In genomic region chr22:22578702-22579424, GRCh38 we compare ENCODE assay signal across 16 cellular contexts. TPM values are rescaled to one million over a fixed set of nuclear protein-coding genes. Genes with fewer than 3 reads are reported as not detected.
DNase-seq lines count a peak whose midpoint lies in the region; TF ChIP-seq lines count a peak whose summit lies in the region.
"Had no signal": no experiment of that assay in that cellular context is flagged by ENCODE, and none has a peak within 500 bp of the region (broad histone marks: within the 10 kb centered on the region; RNA-seq: fewer than 3 reads in every experiment).

No MANE protein-coding gene starts in this region.

- no peak overlapping the region for H3K4me3 ChIP-seq in GM23248
- H3K4me3 ChIP-seq in fibroblast of the aortic adventitia (ENCODE audit: low read depth, low read length): no peak overlapping the region
- H3K4me3 ChIP-seq in skeletal muscle cell (ENCODE audit: low read depth, low read length): no peak overlapping the region
- no peak overlapping the region for H3K4me3 ChIP-seq in vagina
- no peak overlapping the region for H3K4me3 ChIP-seq in breast epithelium
- H3K4me3 ChIP-seq: stomach had no signal

- no peak for TF ChIP-seq POLR2A in vagina (IDR thresholded peaks at IDR 0.05)
- TF ChIP-seq POLR2A in breast epithelium (IDR thresholded peaks at IDR 0.05): no peak

- intact Hi-C loops in vagina (cut with DNase I) (no loop called here), breast epithelium (cut with DNase I; ENCODE audit: low total_unique reads) (no loop called here)

- 62 to 64% methylated on average over 10 of the region's 10 CpGs for WGBS in GM23248 (ENCODE audit: low coverage in 1 of 2, low lambda C conversion rate in 2 of 2, missing lambda C conversion rate in 2 of 2), 2 experiments

- H3K4me1 ChIP-seq in GM23248 (ENCODE audit: insufficient read depth) (no peaks in the 10 kb centered on the region), vagina (no peaks in the 10 kb centered on the region), breast epithelium (no peaks in the 10 kb centered on the region)
- H3K4me1 ChIP-seq: stomach had no signal

- no peaks in the 10 kb centered on the region for H3K9me3 ChIP-seq in GM23248 (ENCODE audit: low read depth)
- no peaks in the 10 kb centered on the region for H3K9me3 ChIP-seq in vagina
- no peaks in the 10 kb centered on the region for H3K9me3 ChIP-seq in breast epithelium
- H3K9me3 ChIP-seq: stomach had no signal

- no peak overlapping the region for H3K4me2 ChIP-seq in GM23248 (ENCODE audit: unreplicated experiment)

- DNase-seq in GM23248 (peak; percentile 74), RPMI7951 (ENCODE audit: low read depth) (peak; percentile 69), fibroblast of the aortic adventitia (ENCODE audit: low read depth) (peak; percentile 52), skeletal muscle cell (ENCODE audit: low read depth) (peak; percentile 36), vagina (ENCODE audit: extremely low spot score in 2 of 2) (no peak), NCI-H2081 treated with DMSO at 0.1 percent for 48 hours (lab: John Stamatoyannopoulos, UW) (no peak), NCI-H1048 (lab: John Stamatoyannopoulos, UW) (no peak), breast epithelium (ENCODE audit: low spot score in 2 of 2) (no peak)
- DNase-seq: activated effector memory CD4-positive, alpha-beta T cell treated with Interleukin-2 at 50 U/mL for 16 hours; NCI-H1105 treated with DMSO at 0.1 percent for 48 hours; NCI-H524 treated with DMSO at 0.1 percent for 48 hours; posterior cingulate gyrus; stimulated activated CD4-positive, alpha-beta T cell treated with anti-CD3 and anti-CD28 coated beads, Interleukin-4, amount 100 ng/mL, for 4 hours; stomach; SW 1271 had no signal

- in situ Hi-C loops in GM23248 (cut with MboI): no loop called here

- H3K9ac ChIP-seq in GM23248: no peak overlapping the region

- no peaks in the 10 kb centered on the region for H3F3A ChIP-seq in GM23248 (ENCODE audit: insufficient read depth)

- no peaks in the 10 kb centered on the region for H3K79me2 ChIP-seq in GM23248 (ENCODE audit: insufficient read depth)

- TF ChIP-seq CTCF in fibroblast of the aortic adventitia (IDR thresholded peaks at IDR 0.05; ENCODE audit: insufficient read depth, low read length): no peak
- TF ChIP-seq CTCF in vagina (IDR thresholded peaks at IDR 0.05): no peak
- TF ChIP-seq CTCF in breast epithelium (IDR thresholded peaks at IDR 0.05): no peak

- H3K27me3 ChIP-seq in GM23248 (replicated peaks; ENCODE audit: insufficient read depth) (peaks cover 23% of the 10 kb centered on the region), vagina (no peaks in the 10 kb centered on the region), breast epithelium (peaks cover 0 to 4% of the 10 kb centered on the region in 2 donors)

- H3K36me3 ChIP-seq in GM23248 (ENCODE audit: low read depth) (no peaks in the 10 kb centered on the region), vagina (no peaks in the 10 kb centered on the region), breast epithelium (no peaks in the 10 kb centered on the region)
- H3K36me3 ChIP-seq: stomach had no signal

- H3K27ac ChIP-seq in GM23248 (no peak overlapping the region), vagina (no peak overlapping the region), breast epithelium (no peak overlapping the region)
- H3K27ac ChIP-seq: stomach had no signal

- H4K20me1 ChIP-seq in GM23248 (ENCODE audit: insufficient read depth): no peaks in the 10 kb centered on the region

- no peaks in the 10 kb centered on the region for H3K9me2 ChIP-seq in GM23248 (ENCODE audit: insufficient read depth)

- H2AFZ ChIP-seq in GM23248: no peak overlapping the region

RNA-seq across cellular contexts. Expression of gene PRAME, which starts 19.8 kb away (rescaled TPM):
- not detected in 2 replicates for total RNA-seq in GM23248 (2014; rRNA removed; shearing (Covaris generic))
- not detected in 2 replicates for polyA plus RNA-seq in GM23248 (2016; fragmentation: Nextera tagmentation; extraction: Ambion mirVana)
- total RNA-seq in RPMI7951 (2014; rRNA removed; shearing (Covaris generic)): 62.6 and 73.1 TPM in 2 replicates
- 0.54 TPM in 1 of 2 replicates, not detected in the other for total RNA-seq in fibroblast of the aortic adventitia (ENCODE audit: low replicate concordance)
- total RNA-seq in vagina: not detected
- under 1 TPM in 1 of 3 donors, not detected in 2; 0.33 TPM for total RNA-seq in breast epithelium
- total RNA-seq: glomerular endothelial cell, stomach had no signal
- polyA plus RNA-seq: stomach had no signal

RNA-seq across cellular contexts. Expression of gene ZNF280A, which starts 58.8 kb away (rescaled TPM):
- total RNA-seq in GM23248 (2014; rRNA removed; shearing (Covaris generic)): not detected in 2 replicates
- polyA plus RNA-seq in GM23248 (2016; fragmentation: Nextera tagmentation; extraction: Ambion mirVana): not detected in 2 replicates
- total RNA-seq in RPMI7951 (2014; rRNA removed; shearing (Covaris generic)): 0.59 and 0.96 TPM in 2 replicates
- total RNA-seq in fibroblast of the aortic adventitia (ENCODE audit: low replicate concordance) (not detected in 2 replicates), vagina (not detected), breast epithelium (not detected)
- total RNA-seq: stomach had no signal
- polyA plus RNA-seq: stomach had no signal

Comparison
In these comparisons a context has a peak if more than half of its experiments do, and no peak if none do; other contexts are left out.
1. DNase-seq: peak in GM23248 (single experiment), RPMI7951 (single experiment), fibroblast of the aortic adventitia (single experiment) and skeletal muscle cell (single experiment); none in vagina (0 of 2), NCI-H2081 treated with DMSO at 0.1 percent for 48 hours (single experiment), NCI-H1048 (single experiment) and breast epithelium (0 of 2).
2. RNA of gene PRAME, which starts 19.8 kb away (total RNA-seq): 62.6 to 73.1 TPM in RPMI7951; 0.54 TPM in fibroblast of the aortic adventitia, not detected in vagina (single experiment), not detected in GM23248 and 0.33 TPM in breast epithelium; every median in the first group is over 10 times any median in the second.